ENCODE assay signal across 11 cellular contexts in genomic region chr7:157309990-157310668, GRCh38. TPM values are rescaled to one million over a fixed set of nuclear protein-coding genes. Genes with fewer than 3 reads are reported as not detected.
DNase-seq lines count a peak whose midpoint lies in the region; ATAC-seq, FAIRE-seq and TF ChIP-seq lines count a peak whose summit lies in the region.
"Had no signal": no experiment of that assay in that cellular context is flagged by ENCODE, and none has a peak within 500 bp of the region (broad histone marks: within the 10 kb centered on the region; RNA-seq: fewer than 3 reads in every experiment).

No MANE protein-coding gene starts in this region.

- peak overlapping the region; percentile 64 to 87 for H3K27ac ChIP-seq in A549
- H3K27ac ChIP-seq: neutrophil had no signal

- no peak for TF ChIP-seq RAD21 in A549 (conservative IDR thresholded peaks at IDR 0.05 in 1 of 2, IDR thresholded peaks at IDR 0.05 in 1 of 2)

- no peak for TF ChIP-seq EP300 in A549 (IDR thresholded peaks at IDR 0.05)

- no peaks in the 10 kb centered on the region for H3K36me3 ChIP-seq in adipocyte (ENCODE audit: control insufficient read depth, insufficient read depth, low read length, severe bottlenecking)
- H3K36me3 ChIP-seq: neutrophil had no signal

- 21% methylated on average over 10 of the region's 10 CpGs for WGBS in A549 (ENCODE audit: missing lambda C conversion rate)

- peak; percentile 86 to 90 for ATAC-seq in A549
- ATAC-seq in GM19395 (IDR thresholded peaks at IDR 0.05; ENCODE audit: unreplicated experiment) = no peak
- no peak for ATAC-seq in HG03442 (IDR thresholded peaks at IDR 0.05; ENCODE audit: unreplicated experiment)

- DNase-seq in A549 (ENCODE audit: low read depth in 1 of 2, low spot score in 1 of 2) = peak; percentile 63 to 67
- peak; percentile 92 for DNase-seq in HS-5 (ENCODE audit: low read depth)
- DNase-seq in adipocyte (ENCODE audit: low read depth) = peak; percentile 82
- DNase-seq in iPS DF 4.7 (ENCODE audit: extremely low read depth, low spot score) = peak; percentile 94
- no peak for DNase-seq in NCI-H510A (lab: John Stamatoyannopoulos, UW)
- DNase-seq in DMS53 treated with DMSO at 0.1 percent for 48 hours (lab: John Stamatoyannopoulos, UW; ENCODE audit: unreplicated experiment) = no peak
- DNase-seq: CD4-positive, alpha-beta memory T cell; Kasumi-1 had no signal

- H3K4me3 ChIP-seq in A549 (no peak overlapping the region), adipocyte (ENCODE audit: low read length) (peak overlapping the region; percentile 39)

- POLR2A ChIA-PET in A549 (lab: Yijun Ruan, JAX) = interaction anchor here (1.1 kb wide), 1 partner anchor 26 kb away, joined by 4 read pairs; the partner anchor contains the start of gene DNAJB6

- CTCF ChIA-PET in A549 (lab: Yijun Ruan, JAX) = interaction anchor here (1.3 to 1.9 kb wide), 3 partner anchors 10 to 46 kb away, joined by 3 to 7 read pairs (median 4); no protein-coding TSS in a partner anchor

- no peak for FAIRE-seq in A549 (lab: Jason Lieb, UNC)

- H3K4me1 ChIP-seq in A549 (peaks cover 23% of the 10 kb centered on the region), adipocyte (ENCODE audit: control insufficient read depth, insufficient read depth, low read length) (peaks cover 20% of the 10 kb centered on the region)

- no peaks in the 10 kb centered on the region for H3K27me3 ChIP-seq in adipocyte (replicated peaks; ENCODE audit: control insufficient read depth, insufficient read depth, low read length)
- H3K27me3 ChIP-seq: neutrophil had no signal

- no peak for TF ChIP-seq CTCF in A549 (IDR thresholded peaks at IDR 0.05)

- H3K4me2 ChIP-seq in A549 = peak overlapping the region; percentile 61

- no peak for TF ChIP-seq POLR2A in A549 (IDR thresholded peaks at IDR 0.05; ENCODE audit: low read length)

- H3K9ac ChIP-seq in adipocyte (ENCODE audit: low read length) = peak overlapping the region; percentile 52

- H3K9me3 ChIP-seq in A549 (no peaks in the 10 kb centered on the region), adipocyte (ENCODE audit: control insufficient read depth, low read length) (no peaks in the 10 kb centered on the region)
- H3K9me3 ChIP-seq: neutrophil had no signal

TF ChIP-seq in A549, 52 proteins besides CTCF, POLR2A, EP300 and RAD21:
- TF ChIP-seq CEBPB (IDR thresholded peaks at IDR 0.05) = peak in 1 of 2 experiments; percentile 32; a peak in 1 of 4 replicates
- no peak for TF ChIP-seq JUN (IDR thresholded peaks at IDR 0.05)
- no peak for TF ChIP-seq BHLHE40 (IDR thresholded peaks at IDR 0.05; ENCODE audit: low read depth, low read length)
- no peak for TF ChIP-seq RNF2 (IDR thresholded peaks at IDR 0.05; ENCODE audit: borderline replicate concordance, low read depth)
- no peak for TF ChIP-seq ESRRA (IDR thresholded peaks at IDR 0.05; ENCODE audit: borderline replicate concordance, low read length)
- TF ChIP-seq JUNB (IDR thresholded peaks at IDR 0.05) = peak; percentile 31; the same call in 1 of the 2 replicates
- no peak for TF ChIP-seq PHF8 (IDR thresholded peaks at IDR 0.05; ENCODE audit: borderline replicate concordance, low read depth)
- no peak for TF ChIP-seq NFE2L2 (conservative IDR thresholded peaks at IDR 0.05; ENCODE audit: low read length)
- TF ChIP-seq TP53 (CRISPR knock-in tag; IDR thresholded peaks at IDR 0.05) = no peak
- TF ChIP-seq RARB (CRISPR knock-in tag; IDR thresholded peaks at IDR 0.05) = no peak
- TF ChIP-seq REST (IDR thresholded peaks at IDR 0.05) = no peak
- no peak for TF ChIP-seq EHMT2 (IDR thresholded peaks at IDR 0.05; ENCODE audit: low read depth)
- no peak for TF ChIP-seq FOXS1 (CRISPR knock-in tag; IDR thresholded peaks at IDR 0.05)
- no peak for TF ChIP-seq PBX3 (IDR thresholded peaks at IDR 0.05)
- TF ChIP-seq CHD2 (IDR thresholded peaks at IDR 0.05; ENCODE audit: low read length, partially characterized antibody) = no peak
- no peak for TF ChIP-seq ZNF302 (CRISPR knock-in tag; IDR thresholded peaks at IDR 0.05)
- no peak for TF ChIP-seq KDM1A (IDR thresholded peaks at IDR 0.05; ENCODE audit: low read depth)
- TF ChIP-seq NPAS2 (CRISPR knock-in tag; IDR thresholded peaks at IDR 0.05; ENCODE audit: borderline replicate concordance) = no peak
- no peak for TF ChIP-seq HDAC2 (IDR thresholded peaks at IDR 0.05)
- no peak for TF ChIP-seq MAFK (IDR thresholded peaks at IDR 0.05; ENCODE audit: partially characterized antibody)
- no peak for TF ChIP-seq CHD4 (IDR thresholded peaks at IDR 0.05; ENCODE audit: borderline replicate concordance)
- TF ChIP-seq HOXA7 (CRISPR knock-in tag; IDR thresholded peaks at IDR 0.05) = no peak
- no peak for TF ChIP-seq MAZ (IDR thresholded peaks at IDR 0.05; ENCODE audit: borderline replicate concordance, low read depth, low read length)
- peak; percentile 26; the same call in 1 of the 2 replicates for TF ChIP-seq GATA3 (IDR thresholded peaks at IDR 0.05; ENCODE audit: borderline replicate concordance)
- no peak for TF ChIP-seq SREBF2 (IDR thresholded peaks at IDR 0.05)
- TF ChIP-seq FOSL2 (IDR thresholded peaks at IDR 0.05) = peak; percentile 71
- TF ChIP-seq FOSL2 (CRISPR knock-in tag; IDR thresholded peaks at IDR 0.05) = peak; percentile 81
- TF ChIP-seq HOXB13 (CRISPR knock-in tag; IDR thresholded peaks at IDR 0.05; ENCODE audit: low read depth) = no peak
- no peak for TF ChIP-seq RFX5 (IDR thresholded peaks at IDR 0.05)
- no peak for TF ChIP-seq POLR2AphosphoS2 (conservative IDR thresholded peaks at IDR 0.05; ENCODE audit: low read length)

RNA-seq across cellular contexts. Expression of gene DNAJB6, which starts 26.7 kb away (rescaled TPM):
- polyA plus RNA-seq in A549 (2011; rRNA removed) = 71.2 and 117 TPM in 2 replicates
- polyA plus RNA-seq in A549 (2012; cell fraction: cytosol; rRNA removed) = 58.0 and 60.0 TPM in 2 replicates
- polyA plus RNA-seq in A549 (2012; cell fraction: nucleus; rRNA removed) = 64.6 and 79.2 TPM in 2 replicates
- polyA plus RNA-seq in A549 (2017; fragmentation: RNase III; extraction: RNeasy Plus Mini Kit Qiagen cat#74134 plus additional on column Dnase treatment) = 128 to 136 TPM (median 131 TPM) in 3 replicates
- 19.9 and 22.8 TPM in 2 replicates for polyA minus RNA-seq in A549 (2011; rRNA and poly(A)+ RNA removed)

Comparison
In these comparisons a context has a peak if more than half of its experiments do, and no peak if none do; other contexts are left out.
1. ATAC-seq: peak in A549 (2 of 2); none in GM19395 (single experiment) and HG03442 (single experiment).
2. DNase-seq: peak in A549 (2 of 2), HS-5 (single experiment), adipocyte (single experiment) and iPS DF 4.7 (single experiment); none in NCI-H510A (single experiment) and DMS53 treated with DMSO at 0.1 percent for 48 hours (single experiment).